In the genomic region with DNA sequence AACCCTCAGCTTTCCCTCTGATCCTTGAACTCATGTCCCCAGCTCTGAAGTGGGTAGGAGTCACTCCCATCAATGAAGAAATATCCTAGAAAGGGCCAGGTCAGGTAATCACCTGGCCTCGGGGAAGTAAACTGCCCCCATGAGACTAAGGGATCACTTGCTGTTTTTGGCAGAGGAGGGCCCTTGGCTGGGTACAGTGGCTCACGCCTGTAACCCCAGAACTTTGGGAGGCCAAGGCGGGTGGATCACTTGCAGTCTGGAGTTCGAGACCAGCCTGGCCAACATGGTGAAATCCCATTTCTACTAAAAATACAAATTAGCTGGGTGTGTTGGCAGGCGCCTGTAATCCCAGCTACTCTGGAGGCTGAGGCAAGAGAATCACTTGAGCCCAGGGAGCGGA, we compare ENCODE assay signal across 8 cellular contexts. TPM values are rescaled to one million over a fixed set of nuclear protein-coding genes. Genes with fewer than 3 reads are reported as not detected.
DNase-seq lines count a peak whose midpoint lies in the region; ATAC-seq and TF ChIP-seq lines count a peak whose summit lies in the region.
"Not testable (repeated sequence)": the region's sequence is repeated elsewhere in the genome, so short reads cannot be mapped to it uniquely, and the experiment has no call there.
"Had no signal": no experiment of that assay in that cellular context is flagged by ENCODE, and none has a peak within 500 bp of the region (broad histone marks: within the 10 kb centered on the region; RNA-seq: fewer than 3 reads in every experiment).

No MANE protein-coding gene starts in this region.

- intact Hi-C loops in ascending aorta (cut with DNase I); dorsolateral prefrontal cortex (cut with DNase I); heart right ventricle (cut with DNase I): not testable (repeated sequence)

- H3K4me3 ChIP-seq in HEK293 (ENCODE audit: low read depth, low read length); dorsolateral prefrontal cortex; heart right ventricle: not testable (repeated sequence)
- H3K4me3 ChIP-seq in ascending aorta (peak overlapping the region in 1 of 2 donors; percentile 20), skeletal muscle tissue (ENCODE audit: low read length in 3 of 3) (peak overlapping the region in 2 of 3 donors; percentile 9 to 49), thoracic aorta (peak overlapping the region; percentile 51)

- POLR2A ChIA-PET in HEK293 (lab: Yijun Ruan, JAX): not testable (repeated sequence)

- not testable (repeated sequence) for DNase-seq in ascending aorta (ENCODE audit: low spot score in 2 of 2); dorsolateral prefrontal cortex; heart right ventricle; nephron progenitor cell; thoracic aorta (ENCODE audit: low spot score)

- not testable (repeated sequence) for ATAC-seq in heart right ventricle; thoracic aorta (ENCODE audit: insufficient number of reproducible peaks, low FRiP score, low read depth)

- H3K27me3 Mint-ChIP-seq in nephron progenitor cell (ENCODE audit: low read depth, poor library complexity): not testable (repeated sequence)

- H3K36me3 Mint-ChIP-seq in nephron progenitor cell (ENCODE audit: low read depth): peaks cover 27% of the 10 kb centered on the region

- not testable (repeated sequence) for H3K27me3 ChIP-seq in ascending aorta; dorsolateral prefrontal cortex; heart right ventricle; skeletal muscle tissue (ENCODE audit: control insufficient read depth in 3 of 3, insufficient read depth in 3 of 3, low read length in 3 of 3); thoracic aorta (replicated peaks; ENCODE audit: insufficient read depth)

- 94 to 98% methylated on average over 6 of the region's 6 CpGs for WGBS in heart right ventricle, 2 donors

- H3K4me1 Mint-ChIP-seq in nephron progenitor cell: not testable (repeated sequence)

- not testable (repeated sequence) for H3K4me3 Mint-ChIP-seq in nephron progenitor cell

- TF ChIP-seq CTCF in HEK293 (tag by site-specific recombination; IDR thresholded peaks at IDR 0.05); ascending aorta (IDR thresholded peaks at IDR 0.05); dorsolateral prefrontal cortex (IDR thresholded peaks at IDR 0.05 in 54 of 56, conservative IDR thresholded peaks at IDR 0.05 in 2 of 56; ENCODE audit: low read depth in 1 of 56, partially characterized antibody in 56 of 56); heart right ventricle (IDR thresholded peaks at IDR 0.05); nephron progenitor cell (IDR thresholded peaks at IDR 0.05); thoracic aorta (IDR thresholded peaks at IDR 0.05): not testable (repeated sequence)

- H3K4me1 ChIP-seq in HEK293 (ENCODE audit: control insufficient read depth, insufficient read depth, low read length): not testable (repeated sequence)
- H3K4me1 ChIP-seq in ascending aorta (peaks cover 23 to 39% of the 10 kb centered on the region in 2 donors), heart right ventricle (peaks cover 28 to 57% (median 48%) of the 10 kb centered on the region in 9 donors), skeletal muscle tissue (ENCODE audit: control insufficient read depth in 3 of 3, insufficient read depth in 3 of 3, low read length in 3 of 3) (peaks cover 48 to 54% (median 50%) of the 10 kb centered on the region in 3 donors), thoracic aorta (ENCODE audit: control insufficient read depth in 1 of 2, low read depth in 2 of 2) (peaks cover 28 to 51% of the 10 kb centered on the region in 2 donors)

- H3K9me3 ChIP-seq in HEK293 (ENCODE audit: control insufficient read depth, insufficient read depth, low read depth, low read length); ascending aorta; heart right ventricle; skeletal muscle tissue (ENCODE audit: control insufficient read depth in 3 of 3, low read length in 3 of 3); thoracic aorta: not testable (repeated sequence)

- H3K27ac ChIP-seq in HEK293 (ENCODE audit: extremely low read depth, low read depth, low read length) (0 out of 2 replicates have a peak overlapping the region, but pooled peaks have one; percentile 28), ascending aorta (peak overlapping the region; percentile 90 to 95), dorsolateral prefrontal cortex (peak overlapping the region in 54 of 59 donors; percentile 4 to 93 (median 80)), heart right ventricle (peak overlapping the region; percentile 80 to 93 (median 90)), skeletal muscle tissue (ENCODE audit: low read depth, low read length) (peak overlapping the region; percentile 98), thoracic aorta (peak overlapping the region; percentile 83 to 96)

- CTCF ChIA-PET in HEK293 (lab: Yijun Ruan, JAX): not testable (repeated sequence)

- peak overlapping the region; percentile 61 for H3K27ac Mint-ChIP-seq in nephron progenitor cell

- H3K36me3 ChIP-seq in HEK293 (ENCODE audit: control insufficient read depth in 2 of 2, insufficient read depth in 1 of 2, low read length in 2 of 2) (peaks cover 27 to 89% of the 10 kb centered on the region in 2 experiments; a peak in 2 of 3 replicates), ascending aorta (peaks cover 40 to 47% of the 10 kb centered on the region in 2 donors), heart right ventricle (peaks cover 0 to 62% (median 32%) of the 10 kb centered on the region in 9 donors), skeletal muscle tissue (ENCODE audit: control insufficient read depth in 3 of 3, insufficient read depth in 3 of 3, low read length in 3 of 3) (peaks cover 10 to 30% (median 18%) of the 10 kb centered on the region in 3 donors)
- not testable (repeated sequence) for H3K36me3 ChIP-seq in thoracic aorta

- H3K9me3 Mint-ChIP-seq in nephron progenitor cell: not testable (repeated sequence)

- H3K9ac ChIP-seq in skeletal muscle tissue (ENCODE audit: low read depth in 1 of 3, low read length in 3 of 3): peak overlapping the region; percentile 44 to 71 (median 60)

RNA-seq across cellular contexts. Expression of gene EDC4, which starts 8.8 kb away (rescaled TPM):
- total RNA-seq in ascending aorta: 125 TPM
- 10 to 100 TPM; 46.0 to 96.6 (median 69.2) TPM for total RNA-seq in dorsolateral prefrontal cortex
- 10 to 100 TPM; 25.8 to 41.6 (median 31.3) TPM for total RNA-seq in heart right ventricle
- polyA plus RNA-seq in heart right ventricle: 10 to 100 TPM; 30.2 to 46.8 TPM
- total RNA-seq in skeletal muscle tissue: 66.3 TPM
- total RNA-seq in thoracic aorta: 10 to 100 TPM; 57.4 to 61.0 TPM

RNA-seq across cellular contexts. Expression of gene CENPT, which starts 16.6 kb away (rescaled TPM):
- total RNA-seq in ascending aorta (220 TPM), dorsolateral prefrontal cortex (10 to 100 TPM; 40.0 to 88.4 (median 54.9) TPM), heart right ventricle (10 to 100 TPM; 16.1 to 27.1 (median 19.1) TPM), skeletal muscle tissue (14.6 TPM), thoracic aorta (10 to 100 TPM; 59.6 to 70.9 TPM)
- 10 to 100 TPM; 31.1 to 63.3 TPM for polyA plus RNA-seq in heart right ventricle

RNA-seq across cellular contexts. Expression of gene NUTF2, which starts 17.3 kb away (rescaled TPM):
- total RNA-seq in ascending aorta: 156 TPM
- total RNA-seq in dorsolateral prefrontal cortex: 10 to 100 TPM; 51.7 to 88.9 (median 72.2) TPM
- total RNA-seq in heart right ventricle: 100 to 1,000 TPM in 1 of 10 donors, 10 to 100 TPM in 9; 73.9 to 105 (median 80.5) TPM
- polyA plus RNA-seq in heart right ventricle: 100 to 1,000 TPM; 186 to 214 TPM
- 94.5 TPM for total RNA-seq in skeletal muscle tissue
- total RNA-seq in thoracic aorta: 100 to 1,000 TPM in 1 of 2 donors, 10 to 100 TPM in 1; 79.0 to 172 TPM

RNA-seq across cellular contexts. Expression of gene NRN1L, which starts 20.6 kb away (rescaled TPM):
- total RNA-seq in ascending aorta (not detected), dorsolateral prefrontal cortex (10 to 100 TPM in 1 of 120 experiments, 1 to 10 TPM in 97, under 1 TPM in 6, not detected in 16; 0.72 to 11.5 (median 2.6) TPM), heart right ventricle (1 to 10 TPM in 6 of 10 donors, not detected in 4; 1.1 to 2.7 (median 1.5) TPM), skeletal muscle tissue (1.0 TPM), thoracic aorta (not detected)
- 1 to 10 TPM; 1.8 to 4.0 TPM for polyA plus RNA-seq in heart right ventricle
- total RNA-seq: Calu3 had no signal

RNA-seq across cellular contexts. Expression of gene THAP11, which starts 21.9 kb away (rescaled TPM):
- 85.4 TPM for total RNA-seq in ascending aorta
- 10 to 100 TPM; 17.7 to 30.0 (median 24.0) TPM for total RNA-seq in dorsolateral prefrontal cortex
- total RNA-seq in heart right ventricle: 10 to 100 TPM; 20.6 to 41.3 (median 26.9) TPM
- 10 to 100 TPM in 1 of 2 donors, 1 to 10 TPM in 1; 6.0 to 23.5 TPM for polyA plus RNA-seq in heart right ventricle
- total RNA-seq in skeletal muscle tissue: 35.5 TPM
- total RNA-seq in thoracic aorta: 10 to 100 TPM; 67.5 to 74.7 TPM

Comparison
In these comparisons a context has a peak if more than half of its experiments do, and no peak if none do; other contexts are left out.
1. H3K27ac ChIP-seq: peak in every context shown above with its lines; median percentile 98 in skeletal muscle tissue; 92 in ascending aorta; 90 in heart right ventricle; 90 in thoracic aorta; 80 in dorsolateral prefrontal cortex; 28 in HEK293.